21 cellular contexts compared by ENCODE assay signal in genomic region chr1:53576381-53576801, GRCh38.
DNase-seq lines count a peak whose midpoint lies in the region; ATAC-seq and TF ChIP-seq lines count a peak whose summit lies in the region.
"Had no signal": no experiment of that assay in that cellular context is flagged by ENCODE, and none has a peak within 500 bp of the region (broad histone marks: within the 10 kb centered on the region; RNA-seq: fewer than 3 reads in every experiment).

No MANE protein-coding gene starts in this region.

- no peak overlapping the region for H3K27ac ChIP-seq in BLaER1
- H3K27ac ChIP-seq: 22Rv1, C4-2B, hepatocyte, thoracic aorta had no signal

- H3K4me1 Mint-ChIP-seq in activated T-helper 17 cell treated with anti-CD3 and anti-CD28 coated beads, Interleukin-2, amount 50 U/mL, for 72 hours = no peaks in the 10 kb centered on the region
- H3K4me1 Mint-ChIP-seq in neural crest cell = peaks cover 22% of the 10 kb centered on the region

- H3K36me3 Mint-ChIP-seq in activated T-helper 17 cell treated with anti-CD3 and anti-CD28 coated beads, Interleukin-2, amount 50 U/mL, for 72 hours (ENCODE audit: low read depth) = no peaks in the 10 kb centered on the region
- H3K36me3 Mint-ChIP-seq in neural crest cell (ENCODE audit: low read depth) = no peaks in the 10 kb centered on the region
- H3K36me3 Mint-ChIP-seq: activated naive CD8-positive, alpha-beta T cell; T-cell had no signal

- H3K27ac Mint-ChIP-seq in activated T-helper 17 cell treated with anti-CD3 and anti-CD28 coated beads, Interleukin-2, amount 50 U/mL, for 72 hours = peak overlapping the region; percentile 51
- H3K27ac Mint-ChIP-seq in neural crest cell (ENCODE audit: unreplicated experiment) = peak overlapping the region; percentile 62
- H3K27ac Mint-ChIP-seq: activated naive CD8-positive, alpha-beta T cell; T-cell had no signal

- H3K9ac ChIP-seq in BLaER1 = no peak overlapping the region

- H3K4me1 ChIP-seq in BLaER1 = peaks cover 39% of the 10 kb centered on the region

- TF ChIP-seq CTCF in neural crest cell (conservative IDR thresholded peaks at IDR 0.05) = no peak

- no peaks in the 10 kb centered on the region for H3K36me3 ChIP-seq in BLaER1
- H3K36me3 ChIP-seq: MG63, thoracic aorta had no signal

- H3K4me3 ChIP-seq in BLaER1 = no peak overlapping the region
- H3K4me3 ChIP-seq: hepatocyte, MG63, thoracic aorta had no signal

- peaks cover 41% of the 10 kb centered on the region for H4K20me1 ChIP-seq in BLaER1

- DNase-seq in DMS 273 (lab: John Stamatoyannopoulos, UW; ENCODE audit: unreplicated experiment) (peak; percentile 59), DMS 273 treated with DMSO at 0.1 percent for 48 hours (lab: John Stamatoyannopoulos, UW) (no peak), neural crest cell (ENCODE audit: low read depth, low spot score) (no peak), amniotic stem cell (lab: John Stamatoyannopoulos, UW) (no peak), DMS114 treated with DMSO at 0.1 percent for 48 hours (lab: John Stamatoyannopoulos, UW; ENCODE audit: unreplicated experiment) (no peak)
- DNase-seq: activated CD4-positive, alpha-beta T cell treated with anti-CD3 and anti-CD28 coated beads for 1 hour; activated T-cell treated with anti-CD3 and anti-CD28 coated beads for 4 hours; effector CD8-positive, alpha-beta T cell; kidney glomerular epithelial cell; MG63; NCI-H2029; stimulated activated CD4-positive, alpha-beta T cell treated with anti-CD3 and anti-CD28 coated beads, Interleukin-4, amount 100 ng/mL, for 1 hour; T-cell had no signal

- peaks cover 3% of the 10 kb centered on the region for H3K27me3 Mint-ChIP-seq in activated T-helper 17 cell treated with anti-CD3 and anti-CD28 coated beads, Interleukin-2, amount 50 U/mL, for 72 hours
- no peaks in the 10 kb centered on the region for H3K27me3 Mint-ChIP-seq in neural crest cell (ENCODE audit: low read depth)
- H3K27me3 Mint-ChIP-seq: activated naive CD8-positive, alpha-beta T cell; T-cell had no signal

- H3K9me3 Mint-ChIP-seq in activated T-helper 17 cell treated with anti-CD3 and anti-CD28 coated beads, Interleukin-2, amount 50 U/mL, for 72 hours = no peaks in the 10 kb centered on the region
- no peaks in the 10 kb centered on the region for H3K9me3 Mint-ChIP-seq in neural crest cell
- H3K9me3 Mint-ChIP-seq: T-cell had no signal

- H3K4me3 Mint-ChIP-seq in activated T-helper 17 cell treated with anti-CD3 and anti-CD28 coated beads, Interleukin-2, amount 50 U/mL, for 72 hours = no peak overlapping the region
- H3K4me3 Mint-ChIP-seq in neural crest cell = no peak overlapping the region
- H3K4me3 Mint-ChIP-seq: activated naive CD8-positive, alpha-beta T cell; T-cell had no signal

- peak overlapping the region; percentile 82 for H3K4me2 ChIP-seq in BLaER1
- H3K4me2 ChIP-seq: hepatocyte had no signal

- H3K9me3 ChIP-seq in BLaER1 = no peaks in the 10 kb centered on the region
- H3K9me3 ChIP-seq: MG63, thoracic aorta had no signal

- H3K27me3 ChIP-seq in BLaER1 = no peaks in the 10 kb centered on the region
- H3K27me3 ChIP-seq: hepatocyte, MG63 had no signal

- ATAC-seq in activated T-helper 17 cell treated with anti-CD3 and anti-CD28 coated beads, Interleukin-2, amount 50 U/mL, for 72 hours (replicated peaks) = no peak
- ATAC-seq in GM19328 (IDR thresholded peaks at IDR 0.05; ENCODE audit: unreplicated experiment) = no peak
- ATAC-seq: T-cell had no signal
